ENCODE assay signal across 25 cellular contexts in the genomic region with DNA sequence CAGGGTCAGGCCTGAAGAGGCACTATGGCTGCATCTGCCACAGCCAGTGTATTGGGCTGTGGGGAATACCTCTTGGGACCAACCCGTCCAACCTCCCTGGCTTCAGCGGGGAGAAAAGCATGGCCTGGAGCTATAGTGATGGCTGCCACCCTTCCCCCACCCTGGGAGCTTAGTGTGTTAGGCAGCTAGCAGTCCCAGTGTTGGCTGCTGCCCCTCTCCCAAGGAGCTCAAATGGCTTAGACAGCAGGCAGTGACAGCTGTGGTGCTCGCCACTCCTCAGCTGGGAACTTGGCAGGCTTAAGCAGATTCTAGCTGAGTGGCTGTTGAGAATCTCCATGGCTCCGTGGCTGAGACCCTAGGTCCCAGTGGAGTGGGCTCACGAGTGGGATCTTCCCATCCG. TPM values are rescaled to one million over a fixed set of nuclear protein-coding genes. Genes with fewer than 3 reads are reported as not detected.
"Had no signal": no experiment of that assay in that cellular context is flagged by ENCODE, and none has a peak within 500 bp of the region (broad histone marks: within the 10 kb centered on the region; RNA-seq: fewer than 3 reads in every experiment).

No MANE protein-coding gene starts in this region.

- ATAC-seq: activated CD4-positive, CD25-positive, alpha-beta regulatory T cell treated with anti-CD3 and anti-CD28 coated beads, Interleukin-2, amount 50 U/mL, for 24 hours; effector memory CD8-positive, alpha-beta T cell; heart left ventricle; left colon; lower lobe of right lung; stimulated activated memory B cell treated with anti-CD40 and anti-IgM and Interleukin-4, amounts not matched to agents 10 μg/mL and 1 μg/mL and 100 μg/mL, for 72 hours had no signal

- H3K27me3 ChIP-seq: ascending aorta, breast epithelium, thyroid gland, vagina had no signal

- H3K9me3 ChIP-seq: ascending aorta, breast epithelium, heart left ventricle, lower lobe of right lung, neutrophil, thyroid gland, vagina had no signal

- DNase-seq: activated CD4-positive, alpha-beta T cell treated with anti-CD3 and anti-CD28 coated beads, Interleukin-2, amount 50 U/mL, for 4 hours; activated naive CD4-positive, alpha-beta T cell treated with anti-CD3 and anti-CD28 coated beads for 36 hours; activated T-cell treated with anti-CD3 and anti-CD28 coated beads for 4 hours; dermis blood vessel endothelial cell; effector memory CD8-positive, alpha-beta T cell; heart left ventricle; left colon; lower lobe of right lung; midbrain; naive B cell; stimulated activated CD4-positive, alpha-beta T cell treated with anti-CD3 and anti-CD28 coated beads, Interleukin-2, amount 100 ng/mL, for 48 hours; T-helper 9 cell; thyroid gland had no signal

- H3K4me3 Mint-ChIP-seq: activated naive CD4-positive, alpha-beta T cell treated with anti-CD3 and anti-CD28 coated beads for 36 hours; effector memory CD8-positive, alpha-beta T cell; naive B cell; stimulated activated memory B cell treated with anti-CD40 and anti-IgM and Interleukin-4, amounts not matched to agents 10 μg/mL and 1 μg/mL and 100 μg/mL, for 72 hours had no signal

- H3K36me3 ChIP-seq: ascending aorta, breast epithelium, heart left ventricle, lower lobe of right lung, neutrophil, thyroid gland, vagina had no signal

- H3K36me3 Mint-ChIP-seq: naive B cell; stimulated activated memory B cell treated with anti-CD40 and anti-IgM and Interleukin-4, amounts not matched to agents 10 μg/mL and 1 μg/mL and 100 μg/mL, for 72 hours had no signal

- H3K27ac Mint-ChIP-seq: activated T-helper 2 cell treated with anti-CD3 and anti-CD28 coated beads, Interferon-gamma antibody, Interleukin-2, Interleukin-4, amounts not matched to agents 10 μg/mL and 5 μg/mL and 100 μg/mL, durations not matched to agents 14 hours and 24 hours and 36 hours; effector memory CD8-positive, alpha-beta T cell; naive B cell; stimulated activated memory B cell treated with anti-CD40 and anti-IgM and Interleukin-4, amounts not matched to agents 10 μg/mL and 1 μg/mL and 100 μg/mL, for 72 hours had no signal

- H3K27ac ChIP-seq: ascending aorta, breast epithelium, epithelial cell of prostate, heart left ventricle, lower lobe of right lung, neutrophil, thyroid gland, vagina had no signal

- H3K9me3 Mint-ChIP-seq: activated naive CD4-positive, alpha-beta T cell treated with anti-CD3 and anti-CD28 coated beads for 36 hours; activated T-helper 2 cell treated with anti-CD3 and anti-CD28 coated beads, Interferon-gamma antibody, Interleukin-2, Interleukin-4, amounts not matched to agents 10 μg/mL and 5 μg/mL and 100 μg/mL, durations not matched to agents 14 hours and 24 hours and 36 hours; effector memory CD8-positive, alpha-beta T cell; stimulated activated memory B cell treated with anti-CD40 and anti-IgM and Interleukin-4, amounts not matched to agents 10 μg/mL and 1 μg/mL and 100 μg/mL, for 72 hours had no signal

- H3K4me1 ChIP-seq: breast epithelium, lower lobe of right lung, thyroid gland had no signal

- H3K4me3 ChIP-seq: ascending aorta, breast epithelium, heart left ventricle, lower lobe of right lung, thyroid gland, vagina had no signal

RNA-seq across cellular contexts. Expression of a gene that starts 19.7 kb away (rescaled TPM):
- total RNA-seq: activated naive CD4-positive, alpha-beta T cell treated with anti-CD3 and anti-CD28 coated beads for 36 hours; activated T-helper 2 cell treated with anti-CD3 and anti-CD28 coated beads, Interferon-gamma antibody, Interleukin-2, Interleukin-4, amounts not matched to agents 10 μg/mL and 5 μg/mL and 100 μg/mL, durations not matched to agents 14 hours and 24 hours and 36 hours; ascending aorta; breast epithelium; cerebellum; dermis blood vessel endothelial cell; frontal cortex; left colon; lower lobe of right lung; renal cortical epithelial cell; skeletal muscle tissue; thyroid gland; vagina had no signal
- polyA plus RNA-seq: heart left ventricle had no signal
